In the genomic region with DNA sequence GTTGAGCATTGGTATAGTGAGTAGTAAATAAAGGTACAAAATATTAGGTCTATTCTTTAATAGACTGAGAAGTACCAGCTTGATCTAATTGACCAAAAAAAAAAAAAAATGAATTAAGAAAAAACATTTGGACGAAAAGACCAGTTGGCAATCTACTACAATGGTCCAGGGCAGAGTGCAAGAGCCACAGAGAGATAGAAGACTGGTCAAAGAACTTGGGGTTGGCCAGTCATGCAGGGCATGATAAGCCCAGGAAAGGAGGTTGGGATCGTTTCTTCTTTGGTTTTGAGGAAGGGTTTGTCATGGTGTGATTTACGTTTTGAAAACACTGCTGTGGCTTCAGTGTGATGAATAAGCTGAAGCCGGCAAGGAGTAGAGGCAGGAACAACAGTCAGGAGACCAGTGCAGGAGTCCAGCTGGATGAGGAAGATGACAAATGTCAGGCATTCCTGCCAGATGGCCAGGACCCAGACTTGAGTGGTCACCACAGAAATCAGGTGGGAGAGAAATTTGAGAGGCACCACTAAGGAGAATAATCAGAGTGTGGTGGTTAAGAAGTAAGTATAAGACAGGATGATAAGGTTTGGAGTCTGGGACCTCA, we compare ENCODE assay signal across 1 cellular context.
TF ChIP-seq lines count a peak whose summit lies in the region.

No MANE protein-coding gene starts in this region.

TF ChIP-seq in SK-N-SH treated with all-trans-retinoic acid at 6 μM for 48 hours, 23 proteins besides CTCF, POLR2A, EP300 and RAD21 (continued from another document):
- TF ChIP-seq ZFP3 (CRISPR knock-in tag; IDR thresholded peaks at IDR 0.05) (no peak), ARNTL (CRISPR knock-in tag; IDR thresholded peaks at IDR 0.05; ENCODE audit: borderline replicate concordance, low read depth) (no peak), ZNF8 (CRISPR knock-in tag; IDR thresholded peaks at IDR 0.05) (no peak), TCF4 (CRISPR knock-in tag; IDR thresholded peaks at IDR 0.05; ENCODE audit: borderline replicate concordance) (no peak), TOX (CRISPR knock-in tag; IDR thresholded peaks at IDR 0.05; ENCODE audit: borderline replicate concordance) (no peak), ESRRG (CRISPR knock-in tag; IDR thresholded peaks at IDR 0.05) (no peak), RARB (CRISPR knock-in tag; IDR thresholded peaks at IDR 0.05) (no peak)
- TF ChIP-seq, protein P1, sequence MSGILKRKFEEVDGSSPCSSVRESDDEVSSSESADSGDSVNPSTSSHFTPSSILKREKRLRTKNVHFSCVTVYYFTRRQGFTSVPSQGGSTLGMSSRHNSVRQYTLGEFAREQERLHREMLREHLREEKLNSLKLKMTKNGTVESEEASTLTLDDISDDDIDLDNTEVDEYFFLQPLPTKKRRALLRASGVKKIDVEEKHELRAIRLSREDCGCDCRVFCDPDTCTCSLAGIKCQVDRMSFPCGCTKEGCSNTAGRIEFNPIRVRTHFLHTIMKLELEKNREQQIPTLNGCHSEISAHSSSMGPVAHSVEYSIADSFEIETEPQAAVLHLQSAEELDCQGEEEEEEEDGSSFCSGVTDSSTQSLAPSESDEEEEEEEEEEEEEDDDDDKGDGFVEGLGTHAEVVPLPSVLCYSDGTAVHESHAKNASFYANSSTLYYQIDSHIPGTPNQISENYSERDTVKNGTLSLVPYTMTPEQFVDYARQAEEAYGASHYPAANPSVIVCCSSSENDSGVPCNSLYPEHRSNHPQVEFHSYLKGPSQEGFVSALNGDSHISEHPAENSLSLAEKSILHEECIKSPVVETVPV (CRISPR knock-in tag; IDR thresholded peaks at IDR 0.05): no peak
